Comparison of ENCODE assay signal across 8 cellular contexts in genomic region chr1:153977250-153978240, GRCh38. TPM values are rescaled to one million over a fixed set of nuclear protein-coding genes. Genes with fewer than 3 reads are reported as not detected.
DNase-seq lines count a peak whose midpoint lies in the region; ATAC-seq and TF ChIP-seq lines count a peak whose summit lies in the region.

Gene JTB (minus strand): TSS chr1:153977674. CDS start chr1:153977252, 422 bp downstream.

- intact Hi-C loops in Calu3 (cut with micrococcal nuclease; ENCODE audit: unreplicated experiment), result no loop called here
- intact Hi-C loops in activated T-helper 1 cell treated with anti-CD3 and anti-CD28 coated beads, Interleukin-12 subunit alpha, Interleukin-12 subunit beta, Interleukin-2, Interleukin-4 antibody, amounts not matched to agents 30 ng/mL and 10 ng/mL and 1 ng/mL, durations not matched to agents 14 hours and 24 hours and 36 hours (cut with micrococcal nuclease), result loop anchor here (1.0 to 5.0 kb wide), 10 partner anchors 9 to 306 kb away; partner anchors contain the start of genes CREB3L4, CRTC2, DENND4B and GATAD2B

- H3K4me1 ChIP-seq in Karpas-422 (ENCODE audit: low read length), result peaks cover 48% of the 10 kb centered on the region

- H2AFZ ChIP-seq in Karpas-422 (ENCODE audit: low read length), result peak within 1 kb of the TSS; percentile 97

- H3K4me2 ChIP-seq in Karpas-422 (ENCODE audit: low read depth, low read length, poor library complexity, severe bottlenecking), result peak within 1 kb of the TSS; percentile 85

- peaks cover 23% of the 10 kb centered on the region; the same call in 1 of the 2 replicates for H3K36me3 ChIP-seq in Karpas-422 (ENCODE audit: insufficient read depth, low read length)

- peak within 1 kb of the TSS; percentile 94 for H3K4me3 Mint-ChIP-seq in Calu3 (ENCODE audit: low read depth, unreplicated experiment)
- H3K4me3 Mint-ChIP-seq in activated T-helper 1 cell treated with anti-CD3 and anti-CD28 coated beads, Interleukin-12 subunit alpha, Interleukin-12 subunit beta, Interleukin-2, Interleukin-4 antibody, amounts not matched to agents 30 ng/mL and 10 ng/mL and 1 ng/mL, durations not matched to agents 14 hours and 24 hours and 36 hours, result peak within 1 kb of the TSS; percentile 94
- H3K4me3 Mint-ChIP-seq in naive B cell, result peak within 1 kb of the TSS; percentile 91 to 99 (median 97)

- H3K27ac Mint-ChIP-seq in Calu3 (ENCODE audit: unreplicated experiment), result peak within 1 kb of the TSS; percentile 83
- H3K27ac Mint-ChIP-seq in activated T-helper 1 cell treated with anti-CD3 and anti-CD28 coated beads, Interleukin-12 subunit alpha, Interleukin-12 subunit beta, Interleukin-2, Interleukin-4 antibody, amounts not matched to agents 30 ng/mL and 10 ng/mL and 1 ng/mL, durations not matched to agents 14 hours and 24 hours and 36 hours, result peak within 1 kb of the TSS; percentile 95
- H3K27ac Mint-ChIP-seq in naive B cell, result peak within 1 kb of the TSS; percentile 90 to 96 (median 92)

- no peaks in the 10 kb centered on the region for H3K9me3 ChIP-seq in Karpas-422 (ENCODE audit: low read length)

- H3K9me3 Mint-ChIP-seq in Calu3 (ENCODE audit: low read depth, unreplicated experiment) (no peaks in the 10 kb centered on the region), naive B cell (no peaks in the 10 kb centered on the region)
- H3K9me3 Mint-ChIP-seq in activated T-helper 1 cell treated with anti-CD3 and anti-CD28 coated beads, Interleukin-12 subunit alpha, Interleukin-12 subunit beta, Interleukin-2, Interleukin-4 antibody, amounts not matched to agents 30 ng/mL and 10 ng/mL and 1 ng/mL, durations not matched to agents 14 hours and 24 hours and 36 hours, result no peaks in the 10 kb centered on the region

- DNase-seq in Calu3 (peak; percentile 90), Karpas-422 (peak; percentile 93), RPMI8226 (peak; percentile 92), fibroblast of gingiva (ENCODE audit: low read depth) (peak; percentile 77), naive B cell (peak; percentile 76)
- peak; percentile 80 for DNase-seq in activated T-helper 1 cell treated with anti-CD3 and anti-CD28 coated beads, Interleukin-12 subunit alpha, Interleukin-12 subunit beta, Interleukin-2, Interleukin-4 antibody, amounts not matched to agents 30 ng/mL and 10 ng/mL and 1 ng/mL, durations not matched to agents 14 hours and 24 hours and 36 hours (ENCODE audit: low spot score)
- peak; percentile 64 to 81 (median 76) for DNase-seq in stimulated activated naive CD4-positive, alpha-beta T cell (lab: John Stamatoyannopoulos, UW)

- H3K79me2 ChIP-seq in Karpas-422 (ENCODE audit: low read length), result peaks cover 20% of the 10 kb centered on the region

- no peaks in the 10 kb centered on the region for H3K27me3 ChIP-seq in Karpas-422 (ENCODE audit: low read length)

- BruUV-seq in Calu3 (replicated peaks; lab: Mats Ljungman, UMichigan), result no TSS peak

- no peaks in the 10 kb centered on the region for H3K9me2 ChIP-seq in Karpas-422 (replicated peaks; ENCODE audit: insufficient read depth, low read length)

- peak within 1 kb of the TSS; percentile 92 for H3K4me3 ChIP-seq in Karpas-422 (ENCODE audit: low read length)

- ATAC-seq in GM21576 (IDR thresholded peaks at IDR 0.05; ENCODE audit: unreplicated experiment) (peak; percentile 65), naive B cell (ENCODE audit: low read depth in 2 of 2) (peak; percentile 98)

- H4K20me1 ChIP-seq in Karpas-422 (ENCODE audit: insufficient read depth, low read depth, low read length), result no peaks in the 10 kb centered on the region

- H3K27me3 Mint-ChIP-seq in Calu3 (ENCODE audit: unreplicated experiment) (no peaks in the 10 kb centered on the region), naive B cell (no peaks in the 10 kb centered on the region)
- no peaks in the 10 kb centered on the region for H3K27me3 Mint-ChIP-seq in activated T-helper 1 cell treated with anti-CD3 and anti-CD28 coated beads, Interleukin-12 subunit alpha, Interleukin-12 subunit beta, Interleukin-2, Interleukin-4 antibody, amounts not matched to agents 30 ng/mL and 10 ng/mL and 1 ng/mL, durations not matched to agents 14 hours and 24 hours and 36 hours (ENCODE audit: insufficient read depth)

- no peak for TF ChIP-seq CTCF in Calu3 (IDR thresholded peaks at IDR 0.05; ENCODE audit: unreplicated experiment)

- H3K27ac ChIP-seq in Karpas-422 (ENCODE audit: low read length), result peak within 1 kb of the TSS; percentile 77

- H3K9ac ChIP-seq in Karpas-422 (ENCODE audit: low read length), result peak within 1 kb of the TSS; percentile 88

- peaks cover 61% of the 10 kb centered on the region for H3K36me3 Mint-ChIP-seq in Calu3 (ENCODE audit: insufficient read depth, unreplicated experiment)
- H3K36me3 Mint-ChIP-seq in activated T-helper 1 cell treated with anti-CD3 and anti-CD28 coated beads, Interleukin-12 subunit alpha, Interleukin-12 subunit beta, Interleukin-2, Interleukin-4 antibody, amounts not matched to agents 30 ng/mL and 10 ng/mL and 1 ng/mL, durations not matched to agents 14 hours and 24 hours and 36 hours (ENCODE audit: low read depth), result peaks cover 36% of the 10 kb centered on the region
- peaks cover 4 to 7% of the 10 kb centered on the region in 2 donors for H3K36me3 Mint-ChIP-seq in naive B cell

- peaks cover 29% of the 10 kb centered on the region for H3K4me1 Mint-ChIP-seq in Calu3 (ENCODE audit: low read depth, unreplicated experiment)
- peaks cover 33% of the 10 kb centered on the region for H3K4me1 Mint-ChIP-seq in activated T-helper 1 cell treated with anti-CD3 and anti-CD28 coated beads, Interleukin-12 subunit alpha, Interleukin-12 subunit beta, Interleukin-2, Interleukin-4 antibody, amounts not matched to agents 30 ng/mL and 10 ng/mL and 1 ng/mL, durations not matched to agents 14 hours and 24 hours and 36 hours (ENCODE audit: low read depth)
- H3K4me1 Mint-ChIP-seq in naive B cell, result peaks cover 23 to 39% (median 36%) of the 10 kb centered on the region in 3 donors

- CTCF ChIA-PET in Calu3 (lab: Charles Lee), result interaction anchor here (0.5 to 2.8 kb wide), 6 partner anchors 9 to 303 kb away, joined by 3 to 27 read pairs (median 3); partner anchors contain the start of genes CREB3L4, CRTC2, RAB13 and SLC39A1

RNA-seq across cellular contexts. Expression of gene JTB, which starts in this region (rescaled TPM):
- total RNA-seq in Calu3 (2022), result 105 and 115 TPM in 2 replicates
- 314 and 343 TPM in 2 replicates for total RNA-seq in Karpas-422 (2014; rRNA removed; shearing (Covaris generic); ENCODE audit: low replicate concordance)
- total RNA-seq in activated T-helper 1 cell treated with anti-CD3 and anti-CD28 coated beads, Interleukin-12 subunit alpha, Interleukin-12 subunit beta, Interleukin-2, Interleukin-4 antibody, amounts not matched to agents 30 ng/mL and 10 ng/mL and 1 ng/mL, durations not matched to agents 14 hours and 24 hours and 36 hours, result 198 and 213 TPM in 2 replicates
- 100 to 1,000 TPM; 339 to 480 (median 361) TPM for polyA plus RNA-seq in naive B cell (ENCODE audit: low read depth in 6 of 6)

Comparison
In these comparisons a context has a peak if more than half of its experiments do, and no peak if none do; other contexts are left out.
1. Peak in every context shown above with its lines: DNase-seq, ATAC-seq, H3K4me3 ChIP-seq and H3K27ac ChIP-seq.